ENCODE assay signal across 17 cellular contexts in genomic region chr6:168226095-168226781, GRCh38.
DNase-seq lines count a peak whose midpoint lies in the region; ATAC-seq and TF ChIP-seq lines count a peak whose summit lies in the region.
"Had no signal": no experiment of that assay in that cellular context is flagged by ENCODE, and none has a peak within 500 bp of the region (broad histone marks: within the 10 kb centered on the region; RNA-seq: fewer than 3 reads in every experiment).

No MANE protein-coding gene starts in this region.

- TF ChIP-seq CTCF in liver (IDR thresholded peaks at IDR 0.05; ENCODE audit: low read depth, low read length, missing input control) (peak; percentile 19), sigmoid colon (IDR thresholded peaks at IDR 0.05) (no peak)

- peak; percentile 73 to 75 for TF ChIP-seq RAD21 in liver (IDR thresholded peaks at IDR 0.05)

- no peaks in the 10 kb centered on the region for H3K36me3 ChIP-seq in liver (ENCODE audit: control insufficient read depth in 4 of 4, insufficient read depth in 3 of 4, low read depth in 1 of 4, low read length in 3 of 4)
- no peaks in the 10 kb centered on the region for H3K36me3 ChIP-seq in sigmoid colon

- no peaks in the 10 kb centered on the region for H3K27me3 ChIP-seq in liver (ENCODE audit: control insufficient read depth in 4 of 4, insufficient read depth in 4 of 4, low read length in 3 of 4)
- no peaks in the 10 kb centered on the region for H3K27me3 ChIP-seq in sigmoid colon

- no peak overlapping the region for H3K27ac ChIP-seq in liver (ENCODE audit: low read depth in 1 of 2, low read length in 2 of 2)
- H3K27ac ChIP-seq in sigmoid colon, result peak overlapping the region; percentile 32 to 72 (median 54)

- no peak for TF ChIP-seq EP300 in sigmoid colon (IDR thresholded peaks at IDR 0.05)

- H3K4me3 ChIP-seq in liver (ENCODE audit: low read depth in 1 of 3, low read length in 3 of 3) (no peak overlapping the region), sigmoid colon (no peak overlapping the region)

- 57% methylated on average over 10 of the region's 10 CpGs for WGBS in liver
- 64 to 67% methylated on average over 10 of the region's 10 CpGs for WGBS in sigmoid colon, 2 donors

- intact Hi-C loops in sigmoid colon (cut with DNase I), result no loop called here

- H3K9me3 ChIP-seq in liver (ENCODE audit: control insufficient read depth in 4 of 4, low read length in 3 of 4) (no peaks in the 10 kb centered on the region), sigmoid colon (no peaks in the 10 kb centered on the region)

- no peak overlapping the region for H3K9ac ChIP-seq in liver (ENCODE audit: low read depth in 1 of 2, low read length in 2 of 2)

- TF ChIP-seq POLR2A in sigmoid colon (IDR thresholded peaks at IDR 0.05), result no peak

- DNase-seq in HuH-7.5 (ENCODE audit: low spot score), result peak; percentile 41
- peak; percentile 57 for DNase-seq in globus pallidus (ENCODE audit: low spot score)
- no peak for DNase-seq in sigmoid colon
- no peak for DNase-seq in midbrain (lab: John Stamatoyannopoulos, UW)
- no peak for DNase-seq in glomerular visceral epithelial cell (ENCODE audit: extremely low spot score)
- DNase-seq: activated CD4-positive, alpha-beta T cell treated with anti-CD3 and anti-CD28 coated beads, Interleukin-2, amount 10 ng/mL, durations not matched to agents 24 days and 14 days; CD4-positive, alpha-beta memory T cell; DMS153; effector memory CD8-positive, alpha-beta T cell; GDM1; hippocampal formation; NCI-H1694 treated with DMSO at 0.1 percent for 48 hours; NCI-H774; SHP77 treated with DMSO at 0.1 percent for 48 hours had no signal

- H3K4me1 ChIP-seq in liver (ENCODE audit: control insufficient read depth in 4 of 4, insufficient read depth in 4 of 4, low read length in 3 of 4) (peaks cover 4 to 22% (median 8%) of the 10 kb centered on the region in 4 donors), sigmoid colon (peaks cover 0 to 26% (median 22%) of the 10 kb centered on the region in 4 donors)

- ATAC-seq in HG03025 (IDR thresholded peaks at IDR 0.05; ENCODE audit: low FRiP score, unreplicated experiment) (no peak), HG02938 (IDR thresholded peaks at IDR 0.05; ENCODE audit: unreplicated experiment) (no peak)
- ATAC-seq: effector memory CD8-positive, alpha-beta T cell had no signal

TF ChIP-seq in liver, 16 proteins besides CTCF, POLR2A, EP300 and RAD21:
- TF ChIP-seq HNF4A (conservative IDR thresholded peaks at IDR 0.05) (peak in 1 of 2 donors; percentile 24), YY1 (IDR thresholded peaks at IDR 0.05) (peak; percentile 13), HNF4G (IDR thresholded peaks at IDR 0.05) (no peak)

Comparison
In these comparisons a context has a peak if more than half of its experiments do, and no peak if none do; other contexts are left out.
1. DNase-seq: peak in HuH-7.5 (single experiment) and globus pallidus (single experiment); none in sigmoid colon (single experiment), midbrain (single experiment) and glomerular visceral epithelial cell (single experiment).
2. H3K27ac ChIP-seq: peak in sigmoid colon (4 of 4); none in liver (0 of 2).